Comparison of ENCODE assay signal across 11 cellular contexts in genomic region chr16:66996324-66996982, GRCh38. TPM values are rescaled to one million over a fixed set of nuclear protein-coding genes. Genes with fewer than 3 reads are reported as not detected.
DNase-seq lines count a peak whose midpoint lies in the region; ATAC-seq and TF ChIP-seq lines count a peak whose summit lies in the region.
"Had no signal": no experiment of that assay in that cellular context is flagged by ENCODE, and none has a peak within 500 bp of the region (broad histone marks: within the 10 kb centered on the region; RNA-seq: fewer than 3 reads in every experiment).

No MANE protein-coding gene starts in this region.

- no peak for TF ChIP-seq POLR2A in ovary (IDR thresholded peaks at IDR 0.05)

- H3K27ac ChIP-seq in ovary: peak overlapping the region in 1 of 2 donors; percentile 13

- no peak for TF ChIP-seq CTCF in ovary (IDR thresholded peaks at IDR 0.05)

- intact Hi-C loops in Right ventricle myocardium superior (cut with DNase I) (no loop called here), ovary (cut with DNase I) (loop anchor here in 1 of 4 donors (10.0 kb wide), 1 partner anchor 62 kb away; the partner anchor contains the start of genes CES2 and CIAO2B)

- H3K4me3 ChIP-seq in ovary: no peak overlapping the region

- H3K36me3 ChIP-seq in ovary: no peaks in the 10 kb centered on the region

- TF ChIP-seq EP300 in ovary (IDR thresholded peaks at IDR 0.05): peak; percentile 45

- no peaks in the 10 kb centered on the region for H3K27me3 ChIP-seq in ovary

- peaks cover 8% of the 10 kb centered on the region for H3K4me1 ChIP-seq in ovary (ENCODE audit: insufficient read depth)

- peak; percentile 73 for DNase-seq in AG20443 (ENCODE audit: low spot score)
- peak in 51 of 58 donors; percentile 17 to 94 (median 67) for DNase-seq in anterior cingulate cortex (lab: John Stamatoyannopoulos, UW)
- no peak for DNase-seq in Right ventricle myocardium superior
- DNase-seq in ovary: peak in 3 of 5 donors; percentile 46 to 84 (median 72)
- DNase-seq in T-helper 2 cell: no peak
- no peak for DNase-seq in NCI-H2227 (lab: John Stamatoyannopoulos, UW; ENCODE audit: unreplicated experiment)
- DNase-seq in NAMALWA (ENCODE audit: low spot score): no peak
- DNase-seq: activated effector memory CD4-positive, alpha-beta T cell treated with anti-CD3 and anti-CD28 coated beads, Interleukin-2, amount 50 U/mL, for 16 hours; COR-L47; NCI-H345 had no signal

- WGBS in ovary, 3 donors: 41 to 52% (median 50%) methylated on average over 6 of the region's 6 CpGs

- peak; percentile 50 for ATAC-seq in Right ventricle myocardium superior (ENCODE audit: poor library complexity)
- ATAC-seq in GM18519 (IDR thresholded peaks at IDR 0.05; ENCODE audit: low FRiP score, unreplicated experiment): no peak

- H3K9me3 ChIP-seq in ovary: no peaks in the 10 kb centered on the region

RNA-seq across cellular contexts. Expression of gene CES4A, which starts 8.1 kb away (rescaled TPM):
- total RNA-seq in Right ventricle myocardium superior: 6.2 TPM
- 10 to 100 TPM in 5 of 7 donors, 1 to 10 TPM in 2; 6.7 to 67.1 (median 15.5) TPM for total RNA-seq in ovary
- 1 to 10 TPM; 6.0 to 9.7 TPM for polyA plus RNA-seq in ovary

RNA-seq across cellular contexts. Expression of gene CBFB, which starts 32.5 kb away (rescaled TPM):
- total RNA-seq in Right ventricle myocardium superior (23.1 TPM), ovary (10 to 100 TPM; 39.9 to 58.3 (median 48.9) TPM)
- polyA plus RNA-seq in ovary: 10 to 100 TPM; 19.2 to 23.8 TPM

RNA-seq across cellular contexts. Expression of gene CES3, which starts 35.4 kb away (rescaled TPM):
- total RNA-seq in Right ventricle myocardium superior: 2.0 TPM
- total RNA-seq in ovary: 1 to 10 TPM in 5 of 7 donors, under 1 TPM in 2; 0.45 to 2.3 (median 1.4) TPM
- polyA plus RNA-seq in ovary: under 1 TPM; 0.73 to 0.91 TPM

Comparison
In these comparisons a context has a peak if more than half of its experiments do, and no peak if none do; other contexts are left out.
1. DNase-seq: peak in AG20443 (single experiment), anterior cingulate cortex (51 of 58) and ovary (3 of 5); none in Right ventricle myocardium superior (single experiment), T-helper 2 cell (0 of 5), NCI-H2227 (single experiment) and NAMALWA (single experiment).